ENCODE assay signal across 27 cellular contexts in the genomic region with DNA sequence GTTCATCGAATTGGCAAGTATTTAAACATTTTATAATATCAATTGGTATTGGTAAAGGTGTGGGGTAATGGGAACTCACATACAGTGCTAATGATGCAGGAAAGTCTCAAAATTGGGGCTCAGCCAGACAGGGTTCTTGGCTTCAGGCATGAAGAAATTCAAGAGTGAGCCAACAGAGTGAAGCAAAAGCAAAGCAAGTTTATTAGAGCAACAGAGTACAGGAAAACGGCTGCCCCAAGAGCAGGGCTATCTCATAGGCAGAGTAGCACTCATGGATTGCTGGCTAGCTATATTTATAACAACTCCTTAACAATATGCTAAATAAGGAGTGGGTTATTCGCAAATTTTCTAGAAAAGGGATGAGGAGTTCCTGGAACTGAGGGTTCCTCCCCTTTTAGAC.
"Had no signal": no experiment of that assay in that cellular context is flagged by ENCODE, and none has a peak within 500 bp of the region (broad histone marks: within the 10 kb centered on the region; RNA-seq: fewer than 3 reads in every experiment).

No MANE protein-coding gene starts in this region.

- H3K4me1 ChIP-seq: colonic mucosa, foreskin keratinocyte, gastroesophageal sphincter, pancreas, stomach, tibial nerve, upper lobe of left lung had no signal

- FAIRE-seq: keratinocyte, pancreas, urothelium cell line had no signal

- ATAC-seq: esophagus mucosa; foreskin keratinocyte; gastroesophageal sphincter; left lobe of liver; mucosa of descending colon; natural killer cell treated with Interleukin-12 subunit alpha and Interleukin-12 subunit beta and Interleukin-15 and Interleukin-18, amount 100 ng/mL, for 72 hours; pancreas; sciatic nerve; stimulated activated effector memory CD8-positive, alpha-beta T cell treated with anti-CD3 and anti-CD28 coated beads, Interleukin-12 subunit alpha, Interleukin-12 subunit beta, amount 100 ng/mL, for 72 hours had no signal

- H3K27ac ChIP-seq: colonic mucosa, epithelial cell of prostate, foreskin keratinocyte, gastroesophageal sphincter, neutrophil, pancreas, stomach, tibial nerve, upper lobe of left lung had no signal

- DNase-seq: colonic mucosa; effector CD8-positive, alpha-beta T cell; endodermal cell; foreskin keratinocyte; hypothalamus; mesenchymal stem cell; mucosa of descending colon; naive B cell; pancreas; stimulated activated CD4-positive, alpha-beta T cell treated with anti-CD3 and anti-CD28 coated beads, Interleukin-12 subunit alpha, Interleukin-12 subunit beta, amount 100 ng/mL, for 4 hours; stimulated activated CD4-positive, alpha-beta T cell treated with anti-CD3 and anti-CD28 coated beads, Interleukin-1b, Interleukin-23, amount 100 ng/mL, for 48 hours; stimulated activated CD4-positive, alpha-beta T cell treated with anti-CD3 and anti-CD28 coated beads, Interleukin-4, amount 100 ng/mL, for 24 hours; stimulated activated naive CD4-positive, alpha-beta T cell treated with Interleukin-2 at 50 U/mL for 16 hours; stomach; upper lobe of left lung had no signal

- H3K9me3 ChIP-seq: colonic mucosa, gastroesophageal sphincter, mucosa of descending colon, neutrophil, pancreas, tibial nerve, upper lobe of left lung had no signal

- H3K27me3 ChIP-seq: colonic mucosa, foreskin keratinocyte, gastroesophageal sphincter, neutrophil, pancreas, stomach, tibial nerve, upper lobe of left lung had no signal

- H3K4me3 ChIP-seq: colonic mucosa, gastroesophageal sphincter, mucosa of descending colon, pancreas, smooth muscle cell, stomach, tibial nerve, upper lobe of left lung had no signal

- H3K36me3 ChIP-seq: colonic mucosa, gastroesophageal sphincter, neutrophil, pancreas, stomach, tibial nerve, upper lobe of left lung had no signal
